ENCODE assay signal across 28 cellular contexts in genomic region chr16:9014389-9014788, GRCh38.
"Had no signal": no experiment of that assay in that cellular context is flagged by ENCODE, and none has a peak within 500 bp of the region (broad histone marks: within the 10 kb centered on the region; RNA-seq: fewer than 3 reads in every experiment).

No MANE protein-coding gene starts in this region.

- FAIRE-seq: colon, endometrium, endothelial cell of umbilical vein, frontal cortex had no signal

- H3K4me1 ChIP-seq: colonic mucosa, foreskin keratinocyte, gastrocnemius medialis, heart right ventricle had no signal

- DNase-seq: colonic mucosa; cortex of kidney; dermis blood vessel endothelial cell; dorsolateral prefrontal cortex; effector CD4-positive, alpha-beta T cell; effector CD8-positive, alpha-beta T cell; effector memory CD4-positive, alpha-beta T cell; effector memory CD8-positive, alpha-beta T cell; endodermal cell; erythroblast; esophagus squamous epithelium; foreskin fibroblast; foreskin keratinocyte; foreskin melanocyte; gastrocnemius medialis; glutamatergic neuron; head of caudate nucleus; heart left ventricle; heart right ventricle had no signal

- ATAC-seq: effector memory CD8-positive, alpha-beta T cell; esophagus mucosa; foreskin keratinocyte; gastrocnemius medialis; gastroesophageal sphincter; heart left ventricle; heart right ventricle had no signal

- H3K36me3 ChIP-seq: colonic mucosa, esophagus muscularis mucosa, esophagus squamous epithelium, gastrocnemius medialis, gastroesophageal sphincter, heart left ventricle, heart right ventricle had no signal

- H3K9me3 ChIP-seq: colonic mucosa, gastrocnemius medialis had no signal

- H3K27ac ChIP-seq: colonic mucosa, coronary artery, epithelial cell of prostate, esophagus muscularis mucosa, esophagus squamous epithelium, foreskin keratinocyte, gastrocnemius medialis, gastroesophageal sphincter, heart left ventricle, heart right ventricle had no signal

- H3K4me3 ChIP-seq: colonic mucosa, coronary artery, dorsolateral prefrontal cortex, esophagus muscularis mucosa, esophagus squamous epithelium, gastrocnemius medialis, gastroesophageal sphincter, heart left ventricle, heart right ventricle had no signal

- H3K27me3 ChIP-seq: colonic mucosa, foreskin keratinocyte, gastrocnemius medialis had no signal
